13 cellular contexts compared by ENCODE assay signal in genomic region chr6:16244869-16245451, GRCh38. TPM values are rescaled to one million over a fixed set of nuclear protein-coding genes. Genes with fewer than 3 reads are reported as not detected.
A peak's percentile ranks its signal among the peaks of the same experiment; 100 is the strongest.
DNase-seq lines count a peak whose midpoint lies in the region; ATAC-seq, FAIRE-seq and TF ChIP-seq lines count a peak whose summit lies in the region.
"Had no signal": no experiment of that assay in that cellular context is flagged by ENCODE, and none has a peak within 500 bp of the region (broad histone marks: within the 10 kb centered on the region; RNA-seq: fewer than 3 reads in every experiment).

No MANE protein-coding gene starts in this region.

- peak overlapping the region; percentile 48; the same call in 1 of the 2 replicates for H4K5ac ChIP-seq in IMR-90 (ENCODE audit: low read depth, low read length)

- POLR2A ChIA-PET in IMR-90 (lab: Charles Lee; ENCODE audit: unreplicated experiment) = no interaction called here
- POLR2A ChIA-PET in PC-3 (lab: Charles Lee; ENCODE audit: unreplicated experiment) = no interaction called here

- no TSS peak for BruUV-seq in IMR-90 (replicated peaks; lab: Mats Ljungman, UMichigan)
- BruUV-seq in PC-3 (replicated peaks; lab: Mats Ljungman, UMichigan) = no TSS peak

- H3K79me1 ChIP-seq in IMR-90 (ENCODE audit: low read depth in 1 of 2, low read length in 2 of 2) = no peaks in the 10 kb centered on the region

- H3K9me3 ChIP-seq in IMR-90 (ENCODE audit: control insufficient read depth, insufficient read depth, low read length) (no peaks in the 10 kb centered on the region), ovary (no peaks in the 10 kb centered on the region), PC-3 (ENCODE audit: low read length) (no peaks in the 10 kb centered on the region)
- H3K9me3 ChIP-seq: SJSA1 had no signal

- H3K9ac ChIP-seq in IMR-90 (ENCODE audit: low read depth, low read length) = no peak overlapping the region
- no peak overlapping the region for H3K9ac ChIP-seq in PC-3 (ENCODE audit: low read length)

- intact Hi-C loops in IMR-90 (cut with micrococcal nuclease) = no loop called here
- intact Hi-C loops in ovary (cut with DNase I) = no loop called here
- intact Hi-C loops in PC-3 (cut with micrococcal nuclease) = no loop called here

- H3K36me3 ChIP-seq in IMR-90 (ENCODE audit: control insufficient read depth, insufficient read depth, low read length) = no peaks in the 10 kb centered on the region
- no peaks in the 10 kb centered on the region for H3K36me3 ChIP-seq in ovary
- H3K36me3 ChIP-seq in PC-3 (ENCODE audit: low read depth, low read length) = no peaks in the 10 kb centered on the region

- H2AK9ac ChIP-seq in IMR-90 (replicated peaks; ENCODE audit: low read depth, low read length, poor library complexity) = no peak overlapping the region

- H3K27me3 ChIP-seq in IMR-90 (ENCODE audit: control insufficient read depth, insufficient read depth, low read length) (no peaks in the 10 kb centered on the region), ovary (no peaks in the 10 kb centered on the region), PC-3 (ENCODE audit: low read length) (no peaks in the 10 kb centered on the region)
- H3K27me3 ChIP-seq: SJSA1 had no signal

- no peaks in the 10 kb centered on the region for H3K9me2 ChIP-seq in PC-3 (replicated peaks; ENCODE audit: low read length)

- no peak overlapping the region for H4K91ac ChIP-seq in IMR-90 (ENCODE audit: insufficient read depth, low read depth, low read length)

- H3K4me1 ChIP-seq in IMR-90 (ENCODE audit: control insufficient read depth, insufficient read depth, low read length) (peaks cover 14% of the 10 kb centered on the region), ovary (ENCODE audit: insufficient read depth) (peaks cover 35% of the 10 kb centered on the region), PC-3 (ENCODE audit: insufficient read depth, low read length) (peaks cover 21% of the 10 kb centered on the region)

- no peak overlapping the region for H3K56ac ChIP-seq in IMR-90 (ENCODE audit: extremely low read depth, insufficient read depth, low read length)

- no peak overlapping the region for H2AK5ac ChIP-seq in IMR-90 (ENCODE audit: low read depth, low read length)

- no peak overlapping the region for H2BK120ac ChIP-seq in IMR-90 (ENCODE audit: low read depth, low read length)

- TF ChIP-seq POLR2A in IMR-90 (IDR thresholded peaks at IDR 0.05; ENCODE audit: low read depth, low read length) (no peak), ovary (IDR thresholded peaks at IDR 0.05) (no peak)

- dilution Hi-C loops in IMR-90 (cut with HindIII; ENCODE audit: low sequenced_read_pairs, unreplicated experiment) = no loop called here

- H3K4me2 ChIP-seq in IMR-90 (ENCODE audit: low read depth, low read length) = peak overlapping the region; percentile 20
- no peak overlapping the region for H3K4me2 ChIP-seq in PC-3 (ENCODE audit: low read length)

- H3F3A ChIP-seq in PC-3 (ENCODE audit: low read length, unreplicated experiment) = no peaks in the 10 kb centered on the region

- no peak for TF ChIP-seq EP300 in ovary (IDR thresholded peaks at IDR 0.05)

- no peak overlapping the region for H3K23ac ChIP-seq in IMR-90 (ENCODE audit: low read depth, low read length)

- ATAC-seq in IMR-90 (ENCODE audit: low read depth) (peak; percentile 51), PC-3 (no peak), GM21515 (IDR thresholded peaks at IDR 0.05; ENCODE audit: unreplicated experiment) (no peak), HG03460 (IDR thresholded peaks at IDR 0.05; ENCODE audit: unreplicated experiment) (no peak)
- ATAC-seq: naive thymus-derived CD8-positive, alpha-beta T cell had no signal

- no peak overlapping the region for H2BK20ac ChIP-seq in IMR-90 (ENCODE audit: low read depth, low read length)

- no peak overlapping the region for H2BK5ac ChIP-seq in IMR-90 (ENCODE audit: low read depth, low read length, poor library complexity, severe bottlenecking)

- no peaks in the 10 kb centered on the region for H3K79me2 ChIP-seq in PC-3 (ENCODE audit: low read length)

- in situ Hi-C loops in IMR-90 (cut with MboI; ENCODE audit: low sequenced_read_pairs) = no loop called here

- TF ChIP-seq RAD21 in IMR-90 (IDR thresholded peaks at IDR 0.05; ENCODE audit: low read length) = no peak

- DNase-seq in IMR-90 = peak; percentile 51
- peak; percentile 81 for DNase-seq in NCI-H748 treated with DMSO at 0.1 percent for 48 hours (lab: John Stamatoyannopoulos, UW)
- peak; percentile 57 for DNase-seq in fibroblast of the aortic adventitia (ENCODE audit: low read depth)
- no peak for DNase-seq in ovary
- no peak for DNase-seq in PC-3
- DNase-seq in HTR-8/SVneo (ENCODE audit: insufficient read length, low spot score) = no peak
- DNase-seq: naive thymus-derived CD8-positive, alpha-beta T cell; stimulated activated CD4-positive, alpha-beta T cell treated with anti-CD3 and anti-CD28 coated beads, Interleukin-2, amount 100 ng/mL, for 48 hours; trophoblast cell had no signal

- H3K27ac ChIP-seq in IMR-90 (ENCODE audit: insufficient read depth, low read length) (no peak overlapping the region), ovary (peak overlapping the region; percentile 28 to 41), PC-3 (ENCODE audit: low read length) (no peak overlapping the region)
- H3K27ac ChIP-seq: SJSA1 had no signal

- TF ChIP-seq CTCF in IMR-90 (conservative IDR thresholded peaks at IDR 0.05; ENCODE audit: low read depth, low read length) = no peak
- TF ChIP-seq CTCF in fibroblast of the aortic adventitia (IDR thresholded peaks at IDR 0.05; ENCODE audit: insufficient read depth, low read length) = no peak
- TF ChIP-seq CTCF in ovary (IDR thresholded peaks at IDR 0.05) = no peak
- TF ChIP-seq CTCF in PC-3 (conservative IDR thresholded peaks at IDR 0.05; ENCODE audit: low read depth, low read length) = no peak

- H2AFZ ChIP-seq in IMR-90 (replicated peaks; ENCODE audit: low read length, poor library complexity) (peak overlapping the region; percentile 11), PC-3 (ENCODE audit: low read length) (no peak overlapping the region)

- H4K20me1 ChIP-seq in IMR-90 (ENCODE audit: insufficient read depth, low read length) (peaks cover 9% of the 10 kb centered on the region; the same call in 1 of the 2 replicates), PC-3 (ENCODE audit: low read length) (no peaks in the 10 kb centered on the region)

- CTCF ChIA-PET in IMR-90 (lab: Yijun Ruan, JAX) = no interaction called here
- CTCF ChIA-PET in PC-3 (lab: Charles Lee) = no interaction called here

- H3K14ac ChIP-seq in IMR-90 (replicated peaks; ENCODE audit: low read depth, low read length) = peak overlapping the region; percentile 14; the same call in 1 of the 2 replicates

- no peak overlapping the region for H4K8ac ChIP-seq in IMR-90 (ENCODE audit: low read depth in 2 of 2, low read length in 2 of 2)

- H3K18ac ChIP-seq in IMR-90 (ENCODE audit: low read depth, low read length) = peak overlapping the region; percentile 12; the same call in 1 of the 2 replicates

- no peak overlapping the region for H3K4ac ChIP-seq in IMR-90 (ENCODE audit: low read depth, low read length)

- WGBS in IMR-90 (ENCODE audit: extremely low coverage in 2 of 2, insufficient read length in 1 of 2), 2 experiments = 75% methylated on average over 4 of the region's 10 CpGs; no CpG with 5 or more reads in 1 of the 2 experiments
- WGBS in ovary, 3 donors = 37 to 50% (median 45%) methylated on average over 10 of the region's 10 CpGs

- H3K9me1 ChIP-seq in IMR-90 (ENCODE audit: insufficient read depth, low read length) = peaks cover 5% of the 10 kb centered on the region; the same call in 1 of the 2 replicates

- FAIRE-seq in HTR-8/SVneo (lab: Jason Lieb, UNC) = no peak
- FAIRE-seq: GM12891 had no signal

- H2BK15ac ChIP-seq in IMR-90 (ENCODE audit: low read depth, low read length) = no peak overlapping the region

- H3K4me3 ChIP-seq in IMR-90 (ENCODE audit: insufficient read depth, low read depth, low read length) (no peak overlapping the region), fibroblast of the aortic adventitia (ENCODE audit: low read depth, low read length) (no peak overlapping the region), ovary (no peak overlapping the region), PC-3 (ENCODE audit: low read length) (no peak overlapping the region)
- H3K4me3 ChIP-seq: SJSA1 had no signal

TF ChIP-seq in IMR-90, 13 proteins besides CTCF, POLR2A, EP300 and RAD21:
- TF ChIP-seq CHD1 (IDR thresholded peaks at IDR 0.05; ENCODE audit: low read depth, low read length) (no peak), MAFK (IDR thresholded peaks at IDR 0.05; ENCODE audit: low read depth, low read length) (no peak), FOS (IDR thresholded peaks at IDR 0.05; ENCODE audit: low read depth, low read length) (no peak), RFX5 (IDR thresholded peaks at IDR 0.05; ENCODE audit: low read depth, low read length) (no peak), MAZ (IDR thresholded peaks at IDR 0.05; ENCODE audit: borderline replicate concordance, low read depth, low read length) (no peak), USF2 (IDR thresholded peaks at IDR 0.05; ENCODE audit: low read depth, low read length) (no peak), ELK1 (IDR thresholded peaks at IDR 0.05; ENCODE audit: borderline replicate concordance, low read depth, low read length) (no peak), RCOR1 (IDR thresholded peaks at IDR 0.05; ENCODE audit: insufficient replicate concordance, low read length) (no peak), BHLHE40 (IDR thresholded peaks at IDR 0.05; ENCODE audit: low read depth, low read length) (no peak)

RNA-seq across cellular contexts. Expression of gene GMPR, which starts 6.6 kb away (rescaled TPM):
- total RNA-seq in IMR-90 (2012; rRNA removed) = 6.3 and 6.7 TPM in 2 replicates
- polyA plus RNA-seq in IMR-90 (2012; rRNA removed) = 7.0 and 8.6 TPM in 2 replicates
- polyA plus RNA-seq in IMR-90 (2012; cell fraction: cytosol; rRNA removed) = 7.0 and 10.0 TPM in 2 replicates
- 3.7 and 5.9 TPM in 2 replicates for polyA plus RNA-seq in IMR-90 (2012; cell fraction: nucleus; rRNA removed; ENCODE audit: low replicate concordance)
- total RNA-seq in fibroblast of the aortic adventitia (ENCODE audit: low replicate concordance) = 2.5 and 24.8 TPM in 2 replicates
- total RNA-seq in ovary = 10 to 100 TPM; 18.6 to 49.4 (median 35.1) TPM
- polyA plus RNA-seq in ovary = 10 to 100 TPM; 32.5 to 50.2 TPM
- 5.0 and 5.8 TPM in 2 replicates for total RNA-seq in PC-3 (2014; rRNA removed)

Comparison
In these comparisons a context has a peak if more than half of its experiments do, and no peak if none do; other contexts are left out.
1. DNase-seq: peak in IMR-90 (single experiment), NCI-H748 treated with DMSO at 0.1 percent for 48 hours (single experiment) and fibroblast of the aortic adventitia (single experiment); none in ovary (0 of 5), PC-3 (single experiment) and HTR-8/SVneo (single experiment).
2. H3K27ac ChIP-seq: peak in ovary (2 of 2); none in IMR-90 (single experiment) and PC-3 (single experiment).